Comparison of ENCODE assay signal across 1 cellular context in the genomic region with DNA sequence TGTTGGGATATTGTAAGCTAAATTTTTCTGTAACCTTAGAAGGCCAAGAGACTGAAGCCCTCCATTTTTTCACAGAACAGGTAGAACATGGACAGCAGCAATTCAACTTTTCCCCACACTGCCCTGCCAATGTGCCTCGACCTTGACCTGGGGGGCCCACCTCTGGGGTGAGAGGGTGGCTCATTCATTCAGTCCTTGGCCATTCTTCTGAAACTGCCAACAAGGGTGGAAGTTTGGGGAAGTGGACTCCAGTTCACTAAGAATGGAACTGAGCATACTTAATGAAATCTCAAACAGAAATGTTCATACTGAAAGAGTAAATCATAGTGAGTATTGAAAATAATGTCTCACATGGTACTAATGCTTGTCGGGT.
A peak's percentile ranks its signal among the peaks of the same experiment; 100 is the strongest.
TF ChIP-seq lines count a peak whose summit lies in the region.

No MANE protein-coding gene starts in this region.

TF ChIP-seq in HepG2, 621 proteins besides CTCF, POLR2A, EP300 and RAD21 (continued from another document and continues in another):
- TF ChIP-seq, protein P1, sequence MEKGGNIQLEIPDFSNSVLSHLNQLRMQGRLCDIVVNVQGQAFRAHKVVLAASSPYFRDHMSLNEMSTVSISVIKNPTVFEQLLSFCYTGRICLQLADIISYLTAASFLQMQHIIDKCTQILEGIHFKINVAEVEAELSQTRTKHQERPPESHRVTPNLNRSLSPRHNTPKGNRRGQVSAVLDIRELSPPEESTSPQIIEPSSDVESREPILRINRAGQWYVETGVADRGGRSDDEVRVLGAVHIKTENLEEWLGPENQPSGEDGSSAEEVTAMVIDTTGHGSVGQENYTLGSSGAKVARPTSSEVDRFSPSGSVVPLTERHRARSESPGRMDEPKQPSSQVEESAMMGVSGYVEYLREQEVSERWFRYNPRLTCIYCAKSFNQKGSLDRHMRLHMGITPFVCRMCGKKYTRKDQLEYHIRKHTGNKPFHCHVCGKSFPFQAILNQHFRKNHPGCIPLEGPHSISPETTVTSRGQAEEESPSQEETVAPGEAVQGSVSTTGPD (CRISPR knock-in tag; IDR thresholded peaks at IDR 0.05) = no peak
- TF ChIP-seq, protein P2, sequence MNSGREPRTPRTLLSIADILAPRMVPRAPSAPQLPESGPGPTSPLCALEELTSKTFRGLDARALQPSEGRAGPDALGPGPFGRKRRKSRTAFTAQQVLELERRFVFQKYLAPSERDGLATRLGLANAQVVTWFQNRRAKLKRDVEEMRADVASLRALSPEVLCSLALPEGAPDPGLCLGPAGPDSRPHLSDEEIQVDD (CRISPR knock-in tag; IDR thresholded peaks at IDR 0.05; ENCODE audit: borderline replicate concordance) = no peak
- TF ChIP-seq PTBP1 (IDR thresholded peaks at IDR 0.05; ENCODE audit: low read depth, low read length, poor library complexity, severe bottlenecking) (no peak), ZNF383 (CRISPR knock-in tag; IDR thresholded peaks at IDR 0.05; ENCODE audit: borderline replicate concordance) (no peak), ZBTB20 (CRISPR knock-in tag; IDR thresholded peaks at IDR 0.05; ENCODE audit: borderline replicate concordance, low read depth) (0 out of 2 replicates have a peak, but pooled peaks have one; percentile 50), ZNF543 (CRISPR knock-in tag; IDR thresholded peaks at IDR 0.05) (no peak), FOXA3 (CRISPR knock-in tag; IDR thresholded peaks at IDR 0.05) (peak; percentile 41; the same call in 1 of the 2 replicates), FOXP1 (IDR thresholded peaks at IDR 0.05) (no peak), FOXP1 (CRISPR knock-in tag; IDR thresholded peaks at IDR 0.05) (no peak), ZNF235 (CRISPR knock-in tag; IDR thresholded peaks at IDR 0.05; ENCODE audit: borderline replicate concordance) (no peak), ZKSCAN8 (CRISPR knock-in tag; IDR thresholded peaks at IDR 0.05; ENCODE audit: borderline replicate concordance) (0 out of 2 replicates have a peak, but pooled peaks have one; percentile 21), FOSL1 (CRISPR knock-in tag; IDR thresholded peaks at IDR 0.05; ENCODE audit: borderline replicate concordance) (no peak), SATB2 (CRISPR knock-in tag; IDR thresholded peaks at IDR 0.05) (no peak), ZNF33A (CRISPR knock-in tag; IDR thresholded peaks at IDR 0.05; ENCODE audit: borderline replicate concordance) (no peak), YEATS4 (CRISPR knock-in tag; IDR thresholded peaks at IDR 0.05; ENCODE audit: borderline replicate concordance) (no peak), KAT8 (CRISPR knock-in tag; IDR thresholded peaks at IDR 0.05) (no peak), ZSCAN22 (CRISPR knock-in tag; IDR thresholded peaks at IDR 0.05) (no peak), STAG1 (CRISPR knock-in tag; IDR thresholded peaks at IDR 0.05) (no peak), ZNF451 (CRISPR knock-in tag; IDR thresholded peaks at IDR 0.05) (no peak), FLYWCH1 (CRISPR knock-in tag; IDR thresholded peaks at IDR 0.05) (no peak), ESRRA (CRISPR knock-in tag; IDR thresholded peaks at IDR 0.05; ENCODE audit: low read depth) (no peak), ZNF713 (CRISPR knock-in tag; IDR thresholded peaks at IDR 0.05) (no peak), SRSF9 (IDR thresholded peaks at IDR 0.05; ENCODE audit: borderline replicate concordance, insufficient read depth, low read depth, low read length, poor library complexity, severe bottlenecking) (no peak), ZNF776 (CRISPR knock-in tag; IDR thresholded peaks at IDR 0.05) (no peak), SOX13 (IDR thresholded peaks at IDR 0.05) (no peak), SOX13 (CRISPR knock-in tag; conservative IDR thresholded peaks at IDR 0.05 in 1 of 2, IDR thresholded peaks at IDR 0.05 in 1 of 2) (no peak), RNF2 (conservative IDR thresholded peaks at IDR 0.05; ENCODE audit: low read depth) (no peak), HMG20A (CRISPR knock-in tag; IDR thresholded peaks at IDR 0.05; ENCODE audit: borderline replicate concordance) (peak; percentile 33; the same call in 1 of the 2 replicates), WIZ (CRISPR knock-in tag; IDR thresholded peaks at IDR 0.05) (0 out of 2 replicates have a peak, but pooled peaks have one; percentile 14), HDAC2 (CRISPR knock-in tag; IDR thresholded peaks at IDR 0.05) (peak; percentile 34; the same call in 1 of the 2 replicates), ARID2 (CRISPR knock-in tag; IDR thresholded peaks at IDR 0.05; ENCODE audit: borderline replicate concordance) (no peak), RORA (CRISPR knock-in tag; IDR thresholded peaks at IDR 0.05) (no peak), ZC3H4 (CRISPR knock-in tag; IDR thresholded peaks at IDR 0.05; ENCODE audit: borderline replicate concordance) (no peak), SOX5 (CRISPR knock-in tag; IDR thresholded peaks at IDR 0.05; ENCODE audit: borderline replicate concordance) (peak; percentile 36; the same call in 1 of the 2 replicates), ZNF629 (CRISPR knock-in tag; conservative IDR thresholded peaks at IDR 0.05) (no peak), CBX5 (CRISPR knock-in tag; IDR thresholded peaks at IDR 0.05; ENCODE audit: borderline replicate concordance) (peak; percentile 56; the same call in 1 of the 2 replicates), CREM (IDR thresholded peaks at IDR 0.05) (peak; percentile 20; the same call in 1 of the 2 replicates), CREM (CRISPR knock-in tag; IDR thresholded peaks at IDR 0.05) (no peak), NFE2L1 (CRISPR knock-in tag; IDR thresholded peaks at IDR 0.05; ENCODE audit: borderline replicate concordance) (no peak), MTF1 (CRISPR knock-in tag; IDR thresholded peaks at IDR 0.05) (no peak; the same call in 1 of the 2 replicates), RXRA (CRISPR knock-in tag; IDR thresholded peaks at IDR 0.05) (peak; percentile 91; the same call in 1 of the 2 replicates), SALL1 (CRISPR knock-in tag; IDR thresholded peaks at IDR 0.05) (peak; percentile 59), ZNF24 (IDR thresholded peaks at IDR 0.05) (0 out of 2 replicates have a peak, but pooled peaks have one; percentile 55), NFKBIZ (CRISPR knock-in tag; IDR thresholded peaks at IDR 0.05) (no peak)
- TF ChIP-seq, protein P3, sequence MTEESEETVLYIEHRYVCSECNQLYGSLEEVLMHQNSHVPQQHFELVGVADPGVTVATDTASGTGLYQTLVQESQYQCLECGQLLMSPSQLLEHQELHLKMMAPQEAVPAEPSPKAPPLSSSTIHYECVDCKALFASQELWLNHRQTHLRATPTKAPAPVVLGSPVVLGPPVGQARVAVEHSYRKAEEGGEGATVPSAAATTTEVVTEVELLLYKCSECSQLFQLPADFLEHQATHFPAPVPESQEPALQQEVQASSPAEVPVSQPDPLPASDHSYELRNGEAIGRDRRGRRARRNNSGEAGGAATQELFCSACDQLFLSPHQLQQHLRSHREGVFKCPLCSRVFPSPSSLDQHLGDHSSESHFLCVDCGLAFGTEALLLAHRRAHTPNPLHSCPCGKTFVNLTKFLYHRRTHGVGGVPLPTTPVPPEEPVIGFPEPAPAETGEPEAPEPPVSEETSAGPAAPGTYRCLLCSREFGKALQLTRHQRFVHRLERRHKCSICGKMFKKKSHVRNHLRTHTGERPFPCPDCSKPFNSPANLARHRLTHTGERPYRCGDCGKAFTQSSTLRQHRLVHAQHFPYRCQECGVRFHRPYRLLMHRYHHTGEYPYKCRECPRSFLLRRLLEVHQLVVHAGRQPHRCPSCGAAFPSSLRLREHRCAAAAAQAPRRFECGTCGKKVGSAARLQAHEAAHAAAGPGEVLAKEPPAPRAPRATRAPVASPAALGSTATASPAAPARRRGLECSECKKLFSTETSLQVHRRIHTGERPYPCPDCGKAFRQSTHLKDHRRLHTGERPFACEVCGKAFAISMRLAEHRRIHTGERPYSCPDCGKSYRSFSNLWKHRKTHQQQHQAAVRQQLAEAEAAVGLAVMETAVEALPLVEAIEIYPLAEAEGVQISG (CRISPR knock-in tag; IDR thresholded peaks at IDR 0.05) = 0 out of 2 replicates have a peak, but pooled peaks have one; percentile 34
- TF ChIP-seq, protein P4, sequence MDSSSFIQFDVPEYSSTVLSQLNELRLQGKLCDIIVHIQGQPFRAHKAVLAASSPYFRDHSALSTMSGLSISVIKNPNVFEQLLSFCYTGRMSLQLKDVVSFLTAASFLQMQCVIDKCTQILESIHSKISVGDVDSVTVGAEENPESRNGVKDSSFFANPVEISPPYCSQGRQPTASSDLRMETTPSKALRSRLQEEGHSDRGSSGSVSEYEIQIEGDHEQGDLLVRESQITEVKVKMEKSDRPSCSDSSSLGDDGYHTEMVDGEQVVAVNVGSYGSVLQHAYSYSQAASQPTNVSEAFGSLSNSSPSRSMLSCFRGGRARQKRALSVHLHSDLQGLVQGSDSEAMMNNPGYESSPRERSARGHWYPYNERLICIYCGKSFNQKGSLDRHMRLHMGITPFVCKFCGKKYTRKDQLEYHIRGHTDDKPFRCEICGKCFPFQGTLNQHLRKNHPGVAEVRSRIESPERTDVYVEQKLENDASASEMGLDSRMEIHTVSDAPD (CRISPR knock-in tag; IDR thresholded peaks at IDR 0.05) = 0 out of 2 replicates have a peak, but pooled peaks have one; percentile 12
- TF ChIP-seq, protein P5, sequence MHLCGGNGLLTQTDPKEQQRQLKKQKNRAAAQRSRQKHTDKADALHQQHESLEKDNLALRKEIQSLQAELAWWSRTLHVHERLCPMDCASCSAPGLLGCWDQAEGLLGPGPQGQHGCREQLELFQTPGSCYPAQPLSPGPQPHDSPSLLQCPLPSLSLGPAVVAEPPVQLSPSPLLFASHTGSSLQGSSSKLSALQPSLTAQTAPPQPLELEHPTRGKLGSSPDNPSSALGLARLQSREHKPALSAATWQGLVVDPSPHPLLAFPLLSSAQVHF (CRISPR knock-in tag; IDR thresholded peaks at IDR 0.05) = 0 out of 2 replicates have a peak, but pooled peaks have one; percentile 8
- TF ChIP-seq, protein P6, sequence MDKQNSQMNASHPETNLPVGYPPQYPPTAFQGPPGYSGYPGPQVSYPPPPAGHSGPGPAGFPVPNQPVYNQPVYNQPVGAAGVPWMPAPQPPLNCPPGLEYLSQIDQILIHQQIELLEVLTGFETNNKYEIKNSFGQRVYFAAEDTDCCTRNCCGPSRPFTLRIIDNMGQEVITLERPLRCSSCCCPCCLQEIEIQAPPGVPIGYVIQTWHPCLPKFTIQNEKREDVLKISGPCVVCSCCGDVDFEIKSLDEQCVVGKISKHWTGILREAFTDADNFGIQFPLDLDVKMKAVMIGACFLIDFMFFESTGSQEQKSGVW (CRISPR knock-in tag; IDR thresholded peaks at IDR 0.05; ENCODE audit: borderline replicate concordance) = no peak
- TF ChIP-seq, protein P7, sequence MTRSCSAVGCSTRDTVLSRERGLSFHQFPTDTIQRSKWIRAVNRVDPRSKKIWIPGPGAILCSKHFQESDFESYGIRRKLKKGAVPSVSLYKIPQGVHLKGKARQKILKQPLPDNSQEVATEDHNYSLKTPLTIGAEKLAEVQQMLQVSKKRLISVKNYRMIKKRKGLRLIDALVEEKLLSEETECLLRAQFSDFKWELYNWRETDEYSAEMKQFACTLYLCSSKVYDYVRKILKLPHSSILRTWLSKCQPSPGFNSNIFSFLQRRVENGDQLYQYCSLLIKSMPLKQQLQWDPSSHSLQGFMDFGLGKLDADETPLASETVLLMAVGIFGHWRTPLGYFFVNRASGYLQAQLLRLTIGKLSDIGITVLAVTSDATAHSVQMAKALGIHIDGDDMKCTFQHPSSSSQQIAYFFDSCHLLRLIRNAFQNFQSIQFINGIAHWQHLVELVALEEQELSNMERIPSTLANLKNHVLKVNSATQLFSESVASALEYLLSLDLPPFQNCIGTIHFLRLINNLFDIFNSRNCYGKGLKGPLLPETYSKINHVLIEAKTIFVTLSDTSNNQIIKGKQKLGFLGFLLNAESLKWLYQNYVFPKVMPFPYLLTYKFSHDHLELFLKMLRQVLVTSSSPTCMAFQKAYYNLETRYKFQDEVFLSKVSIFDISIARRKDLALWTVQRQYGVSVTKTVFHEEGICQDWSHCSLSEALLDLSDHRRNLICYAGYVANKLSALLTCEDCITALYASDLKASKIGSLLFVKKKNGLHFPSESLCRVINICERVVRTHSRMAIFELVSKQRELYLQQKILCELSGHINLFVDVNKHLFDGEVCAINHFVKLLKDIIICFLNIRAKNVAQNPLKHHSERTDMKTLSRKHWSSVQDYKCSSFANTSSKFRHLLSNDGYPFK (CRISPR knock-in tag; IDR thresholded peaks at IDR 0.05; ENCODE audit: borderline replicate concordance) = no peak
- TF ChIP-seq, protein P8, sequence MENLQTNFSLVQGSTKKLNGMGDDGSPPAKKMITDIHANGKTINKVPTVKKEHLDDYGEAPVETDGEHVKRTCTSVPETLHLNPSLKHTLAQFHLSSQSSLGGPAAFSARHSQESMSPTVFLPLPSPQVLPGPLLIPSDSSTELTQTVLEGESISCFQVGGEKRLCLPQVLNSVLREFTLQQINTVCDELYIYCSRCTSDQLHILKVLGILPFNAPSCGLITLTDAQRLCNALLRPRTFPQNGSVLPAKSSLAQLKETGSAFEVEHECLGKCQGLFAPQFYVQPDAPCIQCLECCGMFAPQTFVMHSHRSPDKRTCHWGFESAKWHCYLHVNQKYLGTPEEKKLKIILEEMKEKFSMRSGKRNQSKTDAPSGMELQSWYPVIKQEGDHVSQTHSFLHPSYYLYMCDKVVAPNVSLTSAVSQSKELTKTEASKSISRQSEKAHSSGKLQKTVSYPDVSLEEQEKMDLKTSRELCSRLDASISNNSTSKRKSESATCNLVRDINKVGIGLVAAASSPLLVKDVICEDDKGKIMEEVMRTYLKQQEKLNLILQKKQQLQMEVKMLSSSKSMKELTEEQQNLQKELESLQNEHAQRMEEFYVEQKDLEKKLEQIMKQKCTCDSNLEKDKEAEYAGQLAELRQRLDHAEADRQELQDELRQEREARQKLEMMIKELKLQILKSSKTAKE (CRISPR knock-in tag; IDR thresholded peaks at IDR 0.05; ENCODE audit: borderline replicate concordance) = peak; percentile 47; the same call in 1 of the 2 replicates
- TF ChIP-seq, protein P9, sequence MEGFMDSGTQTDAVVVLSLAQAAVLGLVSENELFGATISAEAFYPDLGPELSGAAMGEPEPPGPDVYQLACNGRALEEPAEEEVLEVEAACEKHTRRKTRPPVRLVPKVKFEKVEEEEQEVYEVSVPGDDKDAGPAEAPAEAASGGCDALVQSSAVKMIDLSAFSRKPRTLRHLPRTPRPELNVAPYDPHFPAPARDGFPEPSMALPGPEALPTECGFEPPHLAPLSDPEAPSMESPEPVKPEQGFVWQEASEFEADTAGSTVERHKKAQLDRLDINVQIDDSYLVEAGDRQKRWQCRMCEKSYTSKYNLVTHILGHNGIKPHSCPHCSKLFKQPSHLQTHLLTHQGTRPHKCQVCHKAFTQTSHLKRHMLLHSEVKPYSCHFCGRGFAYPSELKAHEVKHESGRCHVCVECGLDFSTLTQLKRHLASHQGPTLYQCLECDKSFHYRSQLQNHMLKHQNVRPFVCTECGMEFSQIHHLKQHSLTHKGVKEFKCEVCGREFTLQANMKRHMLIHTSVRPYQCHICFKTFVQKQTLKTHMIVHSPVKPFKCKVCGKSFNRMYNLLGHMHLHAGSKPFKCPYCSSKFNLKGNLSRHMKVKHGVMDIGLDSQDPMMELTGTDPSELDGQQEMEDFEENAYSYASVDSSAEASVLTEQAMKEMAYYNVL (CRISPR knock-in tag; IDR thresholded peaks at IDR 0.05; ENCODE audit: borderline replicate concordance) = no peak
- TF ChIP-seq, protein P10, sequence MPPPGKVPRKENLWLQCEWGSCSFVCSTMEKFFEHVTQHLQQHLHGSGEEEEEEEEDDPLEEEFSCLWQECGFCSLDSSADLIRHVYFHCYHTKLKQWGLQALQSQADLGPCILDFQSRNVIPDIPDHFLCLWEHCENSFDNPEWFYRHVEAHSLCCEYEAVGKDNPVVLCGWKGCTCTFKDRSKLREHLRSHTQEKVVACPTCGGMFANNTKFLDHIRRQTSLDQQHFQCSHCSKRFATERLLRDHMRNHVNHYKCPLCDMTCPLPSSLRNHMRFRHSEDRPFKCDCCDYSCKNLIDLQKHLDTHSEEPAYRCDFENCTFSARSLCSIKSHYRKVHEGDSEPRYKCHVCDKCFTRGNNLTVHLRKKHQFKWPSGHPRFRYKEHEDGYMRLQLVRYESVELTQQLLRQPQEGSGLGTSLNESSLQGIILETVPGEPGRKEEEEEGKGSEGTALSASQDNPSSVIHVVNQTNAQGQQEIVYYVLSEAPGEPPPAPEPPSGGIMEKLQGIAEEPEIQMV (CRISPR knock-in tag; IDR thresholded peaks at IDR 0.05; ENCODE audit: low read depth) = no peak
